ENCODE assay signal across 22 cellular contexts in genomic region chr6:21050930-21051329, GRCh38.
DNase-seq lines count a peak whose midpoint lies in the region; ATAC-seq and TF ChIP-seq lines count a peak whose summit lies in the region.
"Had no signal": no experiment of that assay in that cellular context is flagged by ENCODE, and none has a peak within 500 bp of the region (broad histone marks: within the 10 kb centered on the region; RNA-seq: fewer than 3 reads in every experiment).

No MANE protein-coding gene starts in this region.

- H3K27ac ChIP-seq in sigmoid colon (no peak overlapping the region), hepatocyte (no peak overlapping the region)
- H3K27ac ChIP-seq: A549; BLaER1 treated with 17β-estradiol and CSF1 and Interleukin-3, amounts not matched to agents 10 nM and 100 nM had no signal

- no peaks in the 10 kb centered on the region for H4K20me1 ChIP-seq in hepatocyte (ENCODE audit: insufficient read depth, poor library complexity, severe bottlenecking)

- DNase-seq in Caki2 (ENCODE audit: low read depth), result peak; percentile 30
- DNase-seq in astrocyte of the hippocampus (ENCODE audit: low read depth, low spot score), result peak; percentile 44
- peak; percentile 16 for DNase-seq in fibroblast of villous mesenchyme (ENCODE audit: low read depth)
- peak; percentile 47 for DNase-seq in kidney tubule cell (ENCODE audit: low spot score)
- no peak for DNase-seq in sigmoid colon
- DNase-seq in hepatocyte (ENCODE audit: low spot score), result no peak
- DNase-seq in HAP-1 (ENCODE audit: low spot score in 2 of 2), result no peak
- DNase-seq: 8988T; ACHN; AML-193; BE2C; Calu3; CD4-positive, alpha-beta T cell; CD8-positive, alpha-beta memory T cell; DMS53; DMS79 treated with DMSO at 0.1 percent for 48 hours; GF-D8; GOT3; HCEC 1CT had no signal

- no peak for TF ChIP-seq CTCF in fibroblast of villous mesenchyme (IDR thresholded peaks at IDR 0.05; ENCODE audit: insufficient read depth, low read depth, low read length)
- no peak for TF ChIP-seq CTCF in sigmoid colon (IDR thresholded peaks at IDR 0.05)
- TF ChIP-seq CTCF in hepatocyte (IDR thresholded peaks at IDR 0.05; ENCODE audit: poor library complexity), result no peak

- no peak for TF ChIP-seq EP300 in sigmoid colon (IDR thresholded peaks at IDR 0.05)

- H3K4me3 ChIP-seq in fibroblast of villous mesenchyme (ENCODE audit: low read depth, low read length), result no peak overlapping the region
- no peak overlapping the region for H3K4me3 ChIP-seq in sigmoid colon
- H3K4me3 ChIP-seq in hepatocyte, result no peak overlapping the region
- H3K4me3 ChIP-seq in HAP-1, result no peak overlapping the region
- H3K4me3 ChIP-seq: A549; BLaER1 treated with 17β-estradiol and CSF1 and Interleukin-3, amounts not matched to agents 10 nM and 100 nM had no signal

- H3K36me3 ChIP-seq in sigmoid colon (no peaks in the 10 kb centered on the region), hepatocyte (replicated peaks; ENCODE audit: insufficient read depth, low read depth) (no peaks in the 10 kb centered on the region), HAP-1 (replicated peaks) (no peaks in the 10 kb centered on the region)
- H3K36me3 ChIP-seq: BE2C had no signal

- no peaks in the 10 kb centered on the region for H3K27me3 ChIP-seq in sigmoid colon
- H3K27me3 ChIP-seq in hepatocyte, result no peaks in the 10 kb centered on the region
- H3K27me3 ChIP-seq in HAP-1 (ENCODE audit: low read depth), result no peaks in the 10 kb centered on the region
- H3K27me3 ChIP-seq: BE2C; BLaER1 treated with 17β-estradiol and CSF1 and Interleukin-3, amounts not matched to agents 10 nM and 100 nM had no signal

- TF ChIP-seq POLR2A in sigmoid colon (IDR thresholded peaks at IDR 0.05), result no peak

- intact Hi-C loops in sigmoid colon (cut with DNase I), result no loop called here

- H3K4me2 ChIP-seq in hepatocyte, result no peak overlapping the region
- H3K4me2 ChIP-seq: A549; BLaER1 treated with 17β-estradiol and CSF1 and Interleukin-3, amounts not matched to agents 10 nM and 100 nM had no signal

- H3K9me3 ChIP-seq in sigmoid colon (no peaks in the 10 kb centered on the region), hepatocyte (ENCODE audit: low read depth) (no peaks in the 10 kb centered on the region), HAP-1 (no peaks in the 10 kb centered on the region)
- H3K9me3 ChIP-seq: A549, BE2C had no signal

- H3K9me2 ChIP-seq in hepatocyte (replicated peaks; ENCODE audit: insufficient read depth), result no peaks in the 10 kb centered on the region

- in situ Hi-C loops in Caki2 (cut with HindIII; ENCODE audit: low pct_unique_long_range_greater_than_20kb, low sequenced_read_pairs) (no loop called here), HAP-1 (cut with MboI; ENCODE audit: low sequenced_read_pairs) (no loop called here)

- ATAC-seq in activated CD4-positive, CD25-positive, alpha-beta regulatory T cell treated with anti-CD3 and anti-CD28 coated beads, Interleukin-2, amount 50 U/mL, for 24 hours, result no peak
- ATAC-seq: A549 had no signal

- H3K79me2 ChIP-seq in hepatocyte, result no peaks in the 10 kb centered on the region

- H3K4me1 ChIP-seq in sigmoid colon (peaks cover 0 to 6% (median 6%) of the 10 kb centered on the region in 4 donors), hepatocyte (ENCODE audit: insufficient read depth) (peaks cover under 1% of the 10 kb centered on the region), HAP-1 (no peaks in the 10 kb centered on the region)

- H2AFZ ChIP-seq in hepatocyte, result no peak overlapping the region

- WGBS in sigmoid colon, 2 donors, result 90 to 96% methylated on average over 2 of the region's 2 CpGs
- WGBS in hepatocyte (ENCODE audit: low lambda C conversion rate, missing lambda C conversion rate), result 87% methylated on average over 2 of the region's 2 CpGs

Comparison
In these comparisons a context has a peak if more than half of its experiments do, and no peak if none do; other contexts are left out.
1. DNase-seq: peak in Caki2 (single experiment), astrocyte of the hippocampus (single experiment), fibroblast of villous mesenchyme (single experiment) and kidney tubule cell (single experiment); none in sigmoid colon (single experiment), hepatocyte (single experiment) and HAP-1 (0 of 2).